ENCODE assay signal across 15 cellular contexts in the genomic region with DNA sequence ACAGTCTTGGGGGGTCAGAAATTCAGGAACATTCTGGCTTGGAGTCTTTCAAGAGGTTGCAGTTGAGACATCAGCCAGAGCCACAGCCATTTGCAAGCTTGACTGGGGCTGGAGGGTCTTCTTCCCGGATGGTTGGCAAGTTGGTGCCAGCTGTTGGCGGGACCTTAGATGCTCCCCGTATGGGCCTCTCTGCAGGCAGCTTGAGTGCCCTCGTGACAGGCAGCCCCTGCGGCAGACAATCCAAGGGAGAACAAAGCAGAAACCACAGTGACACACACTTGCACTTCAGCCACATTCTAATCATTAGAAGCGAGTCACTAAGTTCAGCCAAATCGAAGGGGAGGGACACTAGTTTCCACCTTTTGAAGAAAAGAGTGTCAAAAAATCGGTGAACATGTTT. TPM values are rescaled to one million over a fixed set of nuclear protein-coding genes. Genes with fewer than 3 reads are reported as not detected.
DNase-seq lines count a peak whose midpoint lies in the region; ATAC-seq and TF ChIP-seq lines count a peak whose summit lies in the region.
"Had no signal": no experiment of that assay in that cellular context is flagged by ENCODE, and none has a peak within 500 bp of the region (broad histone marks: within the 10 kb centered on the region; RNA-seq: fewer than 3 reads in every experiment).

No MANE protein-coding gene starts in this region.

- in situ Hi-C loops in HAP-1 (cut with MboI; ENCODE audit: low sequenced_read_pairs) = loop anchor here (25.0 kb wide), 1 partner anchor 414 kb away; the partner anchor contains the start of gene SMC3

- peak; percentile 15 for DNase-seq in NCI-H345 (lab: John Stamatoyannopoulos, UW)
- DNase-seq in NCI-H345 treated with DMSO at 0.1 percent for 48 hours (lab: John Stamatoyannopoulos, UW; ENCODE audit: unreplicated experiment) = no peak
- peak; percentile 45 for DNase-seq in LHCN-M2 (ENCODE audit: low read depth)
- peak; percentile 60 for DNase-seq in SW480 (ENCODE audit: low spot score)
- peak; percentile 66 for DNase-seq in myocyte (ENCODE audit: low read depth)
- no peak for DNase-seq in HAP-1 (ENCODE audit: low spot score in 2 of 2)
- no peak for DNase-seq in GM10248 (ENCODE audit: extremely low spot score)
- DNase-seq: activated CD4-positive, alpha-beta T cell treated with anti-CD3 and anti-CD28 coated beads for 48 hours; activated effector memory CD4-positive, alpha-beta T cell treated with anti-CD3 and anti-CD28 coated beads, Interleukin-2, amount 50 U/mL, for 16 hours; effector memory CD4-positive, alpha-beta T cell; midbrain; pancreas; spleen had no signal

- POLR2A ChIA-PET in GM10248 (lab: Yijun Ruan, JAX) = no interaction called here

- H3K4me3 ChIP-seq in HAP-1 = no peak overlapping the region
- H3K4me3 ChIP-seq: pancreas, spleen had no signal

- TF ChIP-seq CTCF in GM10248 (IDR thresholded peaks at IDR 0.05; ENCODE audit: control extremely low read depth, extremely low read depth, low read depth, missing control alignments) = no peak

- no peaks in the 10 kb centered on the region for H3K4me1 ChIP-seq in HAP-1
- H3K4me1 ChIP-seq: pancreas had no signal

- ATAC-seq in HG03108 (IDR thresholded peaks at IDR 0.05; ENCODE audit: unreplicated experiment) = no peak
- ATAC-seq: CD8-positive, alpha-beta T cell; pancreas had no signal

- H3K9me3 ChIP-seq in HAP-1 = no peaks in the 10 kb centered on the region
- H3K9me3 ChIP-seq: pancreas, spleen had no signal

- CTCF ChIA-PET in GM10248 (lab: Yijun Ruan, JAX) = interaction anchor here (1.3 to 3.2 kb wide), 5 partner anchors 9 to 131 kb away, joined by 3 to 20 read pairs (median 6); no protein-coding TSS in a partner anchor

- no peaks in the 10 kb centered on the region; the same call in 1 of the 2 replicates for H3K27me3 ChIP-seq in HAP-1 (ENCODE audit: low read depth)
- H3K27me3 ChIP-seq: pancreas had no signal

- no peaks in the 10 kb centered on the region for H3K36me3 ChIP-seq in HAP-1 (replicated peaks)
- H3K36me3 ChIP-seq: pancreas, spleen had no signal

RNA-seq across cellular contexts. Expression of gene MXI1, which starts 59.4 kb away (rescaled TPM):
- total RNA-seq in LHCN-M2 (2014; rRNA removed) (9.7 and 10.6 TPM in 2 replicates), myocyte (18.5 and 22.9 TPM in 2 replicates)
- 7.0 TPM for polyA plus RNA-seq in LHCN-M2 (2012)
- 17.4 TPM for polyA plus RNA-seq in myocyte (2012)

Comparison
In these comparisons a context has a peak if more than half of its experiments do, and no peak if none do; other contexts are left out.
1. DNase-seq: peak in NCI-H345 (single experiment), LHCN-M2 (single experiment), SW480 (single experiment) and myocyte (single experiment); none in NCI-H345 treated with DMSO at 0.1 percent for 48 hours (single experiment), HAP-1 (0 of 2) and GM10248 (single experiment).